20 cellular contexts compared by ENCODE assay signal in the genomic region with DNA sequence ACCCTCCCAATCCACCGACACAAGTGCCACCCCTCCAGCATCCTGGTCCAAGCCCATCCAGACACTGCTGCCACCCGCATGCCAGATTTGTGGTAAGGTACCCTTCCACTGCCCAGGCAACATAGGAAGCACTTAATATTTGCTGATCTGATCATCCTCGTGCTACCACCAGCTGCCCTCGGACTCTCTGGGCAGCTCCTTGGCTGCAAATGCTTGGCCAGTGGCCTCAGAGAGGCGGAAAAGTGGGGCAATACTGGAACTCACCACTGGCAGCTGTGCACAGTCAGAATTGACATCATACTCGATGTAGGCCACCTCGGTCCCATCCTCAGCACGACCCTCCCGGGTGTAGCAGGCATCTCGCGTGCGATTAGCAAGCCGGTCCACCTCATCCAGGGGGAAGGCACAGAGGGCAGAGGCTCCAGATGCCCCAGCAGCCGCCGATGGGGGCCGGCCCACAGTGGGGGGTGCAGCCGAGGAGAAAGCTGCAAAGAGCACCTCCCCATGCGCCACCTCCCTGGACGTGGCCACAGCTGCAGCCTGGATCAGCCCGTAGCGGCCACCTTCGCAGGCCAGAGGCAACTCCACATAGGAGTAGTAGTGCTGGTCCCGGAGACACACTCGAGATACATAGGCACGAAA. TPM values are rescaled to one million over a fixed set of nuclear protein-coding genes. Genes with fewer than 3 reads are reported as not detected.
DNase-seq lines count a peak whose midpoint lies in the region; ATAC-seq and TF ChIP-seq lines count a peak whose summit lies in the region.
"Had no signal": no experiment of that assay in that cellular context is flagged by ENCODE, and none has a peak within 500 bp of the region (broad histone marks: within the 10 kb centered on the region; RNA-seq: fewer than 3 reads in every experiment).

No MANE protein-coding gene starts in this region.

- DNase-seq in right cardiac atrium = peak in 2 of 3 donors; percentile 38 to 53
- DNase-seq in left cardiac atrium = no peak
- peak in 35 of 42 donors; percentile 25 to 86 (median 58) for DNase-seq in head of caudate nucleus
- DNase-seq in nucleus accumbens (lab: John Stamatoyannopoulos, UW) = peak in 33 of 56 donors; percentile 14 to 64 (median 39)
- no peak for DNase-seq in vagina (ENCODE audit: extremely low spot score in 2 of 2)
- DNase-seq in G401 (ENCODE audit: low spot score) = no peak
- DNase-seq: activated naive CD4-positive, alpha-beta T cell treated with anti-CD3 and anti-CD28 coated beads, Interleukin-2, amount 50 U/mL, for 16 hours; BE2C; Caco-2; effector memory CD8-positive, alpha-beta T cell; esophagus squamous epithelium; mesendoderm; NCI-H446 treated with DMSO at 0.1 percent for 48 hours; SIG-M5; stimulated activated CD4-positive, alpha-beta T cell treated with anti-CD3 and anti-CD28 coated beads, Interleukin-4, amount 100 ng/mL, for 24 hours had no signal

- intact Hi-C loops in right cardiac atrium (cut with DNase I) = no loop called here
- intact Hi-C loops in left cardiac atrium (cut with DNase I) = no loop called here
- intact Hi-C loops in head of caudate nucleus (cut with DNase I) = no loop called here
- intact Hi-C loops in vagina (cut with DNase I) = no loop called here

- H3K4me3 ChIP-seq in right cardiac atrium (ENCODE audit: low read length) (no peak overlapping the region), vagina (no peak overlapping the region)
- H3K4me3 ChIP-seq: esophagus squamous epithelium had no signal

- H3K27me3 ChIP-seq in right cardiac atrium (ENCODE audit: control insufficient read depth, insufficient read depth) = no peaks in the 10 kb centered on the region
- no peaks in the 10 kb centered on the region for H3K27me3 ChIP-seq in vagina
- H3K27me3 ChIP-seq: BE2C, esophagus squamous epithelium had no signal

- in situ Hi-C loops in G401 (cut with HindIII; ENCODE audit: low sequenced_read_pairs) = no loop called here

- no peak for TF ChIP-seq CTCF in vagina (IDR thresholded peaks at IDR 0.05)

- H3K27ac ChIP-seq in right cardiac atrium (ENCODE audit: low read length) = no peak overlapping the region
- peak overlapping the region; percentile 9 for H3K27ac ChIP-seq in vagina

- 87% methylated on average over 25 of the region's 25 CpGs for WGBS in right cardiac atrium

- H3K4me1 ChIP-seq in right cardiac atrium (ENCODE audit: control insufficient read depth, insufficient read depth, low read length) (peaks cover 15% of the 10 kb centered on the region), vagina (peaks cover 69% of the 10 kb centered on the region)
- H3K4me1 ChIP-seq: BE2C had no signal

- H3K9me3 ChIP-seq in right cardiac atrium (ENCODE audit: control insufficient read depth, low read length) (no peaks in the 10 kb centered on the region), vagina (no peaks in the 10 kb centered on the region)
- H3K9me3 ChIP-seq: BE2C, Caco-2, esophagus squamous epithelium had no signal

- TF ChIP-seq POLR2A in vagina (IDR thresholded peaks at IDR 0.05) = no peak

- ATAC-seq in right cardiac atrium = no peak
- no peak for ATAC-seq in left cardiac atrium
- ATAC-seq in HG03565 (IDR thresholded peaks at IDR 0.05; ENCODE audit: unreplicated experiment) = no peak
- no peak for ATAC-seq in HG02623 (IDR thresholded peaks at IDR 0.05; ENCODE audit: unreplicated experiment)
- ATAC-seq: effector memory CD8-positive, alpha-beta T cell; natural killer cell treated with Interleukin-12 subunit alpha and Interleukin-12 subunit beta and Interleukin-15 and Interleukin-18, amount 100 ng/mL, for 72 hours had no signal

- H3K36me3 ChIP-seq in vagina = peaks cover 0 to 27% of the 10 kb centered on the region in 2 donors
- H3K36me3 ChIP-seq: BE2C had no signal

RNA-seq across cellular contexts. Expression of a gene that starts 6.5 kb away (rescaled TPM):
- total RNA-seq in right cardiac atrium = 10 to 100 TPM; 49.4 to 84.5 (median 55.0) TPM
- polyA plus RNA-seq in right cardiac atrium = 52.7 TPM
- total RNA-seq in left cardiac atrium = 10 to 100 TPM; 43.3 to 55.0 TPM
- total RNA-seq in vagina = 257 TPM
- total RNA-seq in G401 (2014; rRNA removed; shearing (Covaris generic)) = 10.7 and 23.5 TPM in 2 replicates
- polyA plus RNA-seq: IgD-negative memory B cell had no signal

RNA-seq across cellular contexts. Expression of a gene that starts 16.6 kb away (rescaled TPM):
- 10 to 100 TPM in 3 of 4 donors, 1 to 10 TPM in 1; 8.7 to 11.5 (median 11.1) TPM for total RNA-seq in right cardiac atrium
- polyA plus RNA-seq in right cardiac atrium = 11.2 TPM
- total RNA-seq in left cardiac atrium = 10 to 100 TPM in 1 of 2 donors, 1 to 10 TPM in 1; 7.0 to 10.9 TPM
- total RNA-seq in vagina = 11.5 TPM
- 21.3 and 30.0 TPM in 2 replicates for total RNA-seq in G401 (2014; rRNA removed; shearing (Covaris generic))

RNA-seq across cellular contexts. Expression of a gene that starts 16.7 kb away (rescaled TPM):
- total RNA-seq in right cardiac atrium = 100 to 1,000 TPM; 187 to 270 (median 216) TPM
- 526 TPM for polyA plus RNA-seq in right cardiac atrium
- total RNA-seq in left cardiac atrium = 100 to 1,000 TPM; 190 to 238 TPM
- 251 TPM for total RNA-seq in vagina
- total RNA-seq in G401 (2014; rRNA removed; shearing (Covaris generic)) = 770 and 948 TPM in 2 replicates

RNA-seq across cellular contexts. Expression of a gene that starts 23.2 kb away (rescaled TPM):
- total RNA-seq in right cardiac atrium = 1 to 10 TPM; 4.0 to 5.2 (median 4.3) TPM
- 3.5 TPM for polyA plus RNA-seq in right cardiac atrium
- 1 to 10 TPM; 3.9 to 5.7 TPM for total RNA-seq in left cardiac atrium
- 13.8 TPM for total RNA-seq in vagina
- 10.8 and 12.6 TPM in 2 replicates for total RNA-seq in G401 (2014; rRNA removed; shearing (Covaris generic))

RNA-seq across cellular contexts. Expression of a gene that starts 51.3 kb away (rescaled TPM):
- total RNA-seq in right cardiac atrium (not detected), left cardiac atrium (not detected), vagina (not detected)
- polyA plus RNA-seq in right cardiac atrium = not detected
- 0.68 TPM in 1 of 2 replicates, not detected in the other for total RNA-seq in G401 (2014; rRNA removed; shearing (Covaris generic))
- total RNA-seq: esophagus squamous epithelium; M059J; natural killer cell treated with Interleukin-12 subunit alpha and Interleukin-12 subunit beta and Interleukin-15 and Interleukin-18, amount 100 ng/mL, for 72 hours had no signal
- polyA plus RNA-seq: IgD-negative memory B cell had no signal

Comparison
In these comparisons a context has a peak if more than half of its experiments do, and no peak if none do; other contexts are left out.
1. DNase-seq: peak in right cardiac atrium (2 of 3), head of caudate nucleus (35 of 42) and nucleus accumbens (33 of 56); none in left cardiac atrium (single experiment), vagina (0 of 2) and G401 (single experiment).